In the genomic region with DNA sequence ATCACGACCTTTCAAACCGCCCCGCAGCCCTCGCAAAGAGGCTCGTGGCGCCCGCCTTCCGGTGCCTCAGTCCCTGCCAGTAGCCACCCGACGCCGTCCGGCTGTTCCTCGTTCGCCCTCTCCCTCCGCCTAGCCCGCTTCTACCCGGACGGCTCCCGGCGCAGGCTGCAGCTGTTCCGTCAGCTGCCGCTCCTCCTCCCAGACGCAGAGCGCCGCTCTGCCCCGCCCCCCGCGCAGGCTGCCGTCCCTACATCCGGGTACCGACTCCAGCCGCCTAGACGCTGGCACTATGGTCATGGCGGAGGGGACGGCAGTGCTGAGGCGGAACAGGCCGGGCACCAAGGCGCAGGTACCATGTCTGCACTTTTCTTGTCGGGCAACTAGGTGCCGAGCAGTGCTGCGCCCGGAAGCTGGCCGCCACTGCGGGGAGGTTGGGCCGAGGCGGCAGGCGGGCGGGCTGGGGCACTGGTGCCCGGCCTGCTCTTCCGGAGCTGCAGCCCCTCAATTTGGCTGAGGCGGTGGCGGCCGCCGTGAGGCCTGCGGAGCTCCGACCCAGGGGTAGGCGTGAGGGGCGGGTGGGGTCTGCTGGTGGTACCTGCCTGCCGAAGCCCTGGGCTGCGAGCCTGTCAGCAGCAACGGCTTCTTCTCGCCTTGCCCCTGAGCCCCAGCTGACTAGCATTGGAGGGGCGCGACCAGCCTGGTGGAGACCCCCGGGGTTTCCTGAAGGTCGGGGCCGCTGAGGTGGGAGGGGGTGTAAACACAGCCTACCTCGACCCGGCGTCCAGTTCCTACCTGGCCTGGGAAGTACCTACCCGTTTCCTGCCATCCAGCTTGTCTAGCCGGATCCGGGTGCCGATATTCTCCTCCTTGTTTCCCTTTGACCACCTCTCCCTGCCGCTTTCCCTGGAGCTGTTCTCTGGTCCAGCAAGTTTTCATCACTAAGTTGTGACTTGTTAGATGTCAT, we compare ENCODE assay signal across 8 cellular contexts. TPM values are rescaled to one million over a fixed set of nuclear protein-coding genes. Genes with fewer than 3 reads are reported as not detected.
A peak's percentile ranks its signal among the peaks of the same experiment; 100 is the strongest.
DNase-seq lines count a peak whose midpoint lies in the region; ATAC-seq and TF ChIP-seq lines count a peak whose summit lies in the region.

Gene MOB4, plus strand, starts transcription at position 269 of the 964 bp plus-strand sequence. Its CDS starts 21 bp downstream, at position 290.

- peak; percentile 97 for TF ChIP-seq POLR2A in GM19193 (IDR thresholded peaks at IDR 0.05; ENCODE audit: extremely low read depth, insufficient read depth, insufficient read length)

- H3K36me3 ChIP-seq in kidney epithelial cell (ENCODE audit: control insufficient read depth, insufficient read depth, low read length), result no peaks in the 10 kb centered on the region

- H3K4me3 Mint-ChIP-seq in chondrocyte (ENCODE audit: unreplicated experiment), result peak within 1 kb of the TSS; percentile 89

- peaks cover 3% of the 10 kb centered on the region for H3K36me3 Mint-ChIP-seq in chondrocyte (ENCODE audit: low read depth)

- TF ChIP-seq CTCF in chondrocyte (IDR thresholded peaks at IDR 0.05) (peak; percentile 18), kidney epithelial cell (IDR thresholded peaks at IDR 0.05; ENCODE audit: insufficient read depth, low read length, poor library complexity, severe bottlenecking) (no peak)

- DNase-seq in AML-193 (lab: John Stamatoyannopoulos, UW), result peak; percentile 88 to 89
- DNase-seq in NCI-H510A treated with DMSO at 0.1 percent for 48 hours (lab: John Stamatoyannopoulos, UW), result peak; percentile 89
- peak; percentile 91 to 92 for DNase-seq in activated CD4-positive, alpha-beta T cell treated with anti-CD3 and anti-CD28 coated beads for 24 hours (ENCODE audit: low read depth in 2 of 2)
- peak; percentile 98 for DNase-seq in chondrocyte (ENCODE audit: low spot score)
- DNase-seq in kidney epithelial cell (ENCODE audit: low read depth), result peak; percentile 67
- DNase-seq in stimulated activated CD4-positive, alpha-beta T cell treated with anti-CD3 and anti-CD28 coated beads, Interleukin-15, amount 100 ng/mL, for 48 hours (ENCODE audit: low read depth in 2 of 2), result peak; percentile 90 to 91

- ATAC-seq in HG03439 (IDR thresholded peaks at IDR 0.05; ENCODE audit: unreplicated experiment), result peak; percentile 96

- no peaks in the 10 kb centered on the region for H3K27me3 Mint-ChIP-seq in chondrocyte (ENCODE audit: low read depth)

- peak within 1 kb of the TSS; percentile 96 for H3K27ac Mint-ChIP-seq in chondrocyte (ENCODE audit: unreplicated experiment)

- H3K4me1 Mint-ChIP-seq in chondrocyte (ENCODE audit: low read depth), result peaks cover 43% of the 10 kb centered on the region

- no peaks in the 10 kb centered on the region for H3K9me3 Mint-ChIP-seq in chondrocyte (ENCODE audit: low read depth)

- no peaks in the 10 kb centered on the region for H3K27me3 ChIP-seq in kidney epithelial cell (ENCODE audit: control insufficient read depth, insufficient read depth, low read length)

- H3K4me3 ChIP-seq in kidney epithelial cell (ENCODE audit: low read depth, low read length), result peak within 1 kb of the TSS; percentile 84

RNA-seq across cellular contexts. Expression of gene MOB4, which starts in this region (rescaled TPM):
- total RNA-seq in chondrocyte (30.8 to 32.8 TPM (median 32.3 TPM) in 3 replicates), kidney epithelial cell (37.1 and 55.4 TPM in 2 replicates)

Comparison
In these comparisons a context has a peak if more than half of its experiments do, and no peak if none do; other contexts are left out.
1. Peak in every context shown above with its lines: DNase-seq, ATAC-seq and H3K4me3 ChIP-seq.